Comparison of ENCODE assay signal across 17 cellular contexts in the genomic region with DNA sequence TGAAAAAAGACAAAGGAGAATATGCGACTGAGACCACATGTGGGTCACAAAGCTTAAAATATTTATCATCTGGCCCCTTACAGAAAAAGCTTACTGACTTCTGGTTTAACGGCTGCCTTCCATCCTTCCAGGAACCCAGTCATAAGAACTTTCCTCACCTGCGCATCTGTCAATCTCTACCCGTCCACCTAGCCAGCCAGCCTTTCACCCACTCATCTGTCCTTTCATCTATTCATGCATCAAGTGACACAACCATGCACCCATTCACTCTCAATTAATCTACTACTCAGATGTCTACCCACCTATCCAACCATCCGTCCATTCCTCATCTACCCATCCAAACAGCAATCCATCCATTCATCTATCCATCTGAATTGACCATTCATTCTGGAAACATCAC.
DNase-seq lines count a peak whose midpoint lies in the region; ATAC-seq and TF ChIP-seq lines count a peak whose summit lies in the region.
"Had no signal": no experiment of that assay in that cellular context is flagged by ENCODE, and none has a peak within 500 bp of the region (broad histone marks: within the 10 kb centered on the region; RNA-seq: fewer than 3 reads in every experiment).

No MANE protein-coding gene starts in this region.

- H3K36me3 ChIP-seq in mucosa of descending colon (ENCODE audit: low read depth) = no peaks in the 10 kb centered on the region

- H3K4me1 ChIP-seq in mucosa of descending colon (ENCODE audit: low read depth) = peaks cover 11% of the 10 kb centered on the region

- H3K27ac ChIP-seq in CD4-positive, alpha-beta T cell (ENCODE audit: low read depth, low read length) = no peak overlapping the region
- H3K27ac ChIP-seq: KMS-11 had no signal

- H3K4me3 ChIP-seq in mucosa of descending colon = no peak overlapping the region

- intact Hi-C loops in activated CD8-positive, alpha-beta T cell treated with anti-CD3 and anti-CD28 coated beads for 36 hours (cut with micrococcal nuclease) = no loop called here
- intact Hi-C loops in CD4-positive, alpha-beta T cell (cut with DNase I, micrococcal nuclease) = no loop called here
- intact Hi-C loops in mucosa of descending colon (cut with DNase I, micrococcal nuclease) = no loop called here

- H3K4me3 Mint-ChIP-seq in activated CD8-positive, alpha-beta T cell treated with anti-CD3 and anti-CD28 coated beads, Interleukin-2, amount 10 ng/mL, durations not matched to agents 7 days and 5 days = no peak overlapping the region
- no peak overlapping the region for H3K4me3 Mint-ChIP-seq in activated CD8-positive, alpha-beta T cell treated with anti-CD3 and anti-CD28 coated beads for 36 hours
- peak overlapping the region; percentile 0 for H3K4me3 Mint-ChIP-seq in CD4-positive, alpha-beta T cell
- peak overlapping the region in 5 of 10 donors; percentile 4 to 43 (median 6) for H3K4me3 Mint-ChIP-seq in naive thymus-derived CD8-positive, alpha-beta T cell
- H3K4me3 Mint-ChIP-seq: CD8-positive, alpha-beta T cell had no signal

- no peaks in the 10 kb centered on the region for H3K36me3 Mint-ChIP-seq in activated CD8-positive, alpha-beta T cell treated with anti-CD3 and anti-CD28 coated beads, Interleukin-2, amount 10 ng/mL, durations not matched to agents 7 days and 5 days (ENCODE audit: low read depth)
- H3K36me3 Mint-ChIP-seq in activated CD8-positive, alpha-beta T cell treated with anti-CD3 and anti-CD28 coated beads for 36 hours (ENCODE audit: low read depth) = no peaks in the 10 kb centered on the region
- H3K36me3 Mint-ChIP-seq in CD4-positive, alpha-beta T cell (ENCODE audit: low read depth) = no peaks in the 10 kb centered on the region
- H3K36me3 Mint-ChIP-seq in naive thymus-derived CD8-positive, alpha-beta T cell = no peaks in the 10 kb centered on the region
- H3K36me3 Mint-ChIP-seq: CD8-positive, alpha-beta T cell had no signal

- no peak for ATAC-seq in activated CD8-positive, alpha-beta T cell treated with anti-CD3 and anti-CD28 coated beads, Interleukin-2, amount 10 ng/mL, durations not matched to agents 7 days and 5 days
- ATAC-seq in activated CD8-positive, alpha-beta T cell treated with anti-CD3 and anti-CD28 coated beads for 36 hours = no peak
- ATAC-seq in CD4-positive, alpha-beta T cell (ENCODE audit: poor library complexity) = no peak
- no peak for ATAC-seq in naive thymus-derived CD8-positive, alpha-beta T cell
- ATAC-seq in GM21737 (IDR thresholded peaks at IDR 0.05; ENCODE audit: unreplicated experiment) = no peak
- no peak for ATAC-seq in mucosa of descending colon
- ATAC-seq: CD8-positive, alpha-beta T cell; Right ventricle myocardium inferior had no signal

- no peaks in the 10 kb centered on the region for H3K27me3 ChIP-seq in CD4-positive, alpha-beta T cell (ENCODE audit: control insufficient read depth, insufficient read depth, low read length)

- CTCF ChIA-PET in activated CD8-positive, alpha-beta T cell treated with anti-CD3 and anti-CD28 coated beads, Interleukin-2, amount 10 ng/mL, durations not matched to agents 7 days and 5 days (lab: Charles Lee) = interaction anchor here (1.0 kb wide), 1 partner anchor 13 kb away, joined by 3 read pairs; no protein-coding TSS in a partner anchor
- CTCF ChIA-PET in activated CD8-positive, alpha-beta T cell treated with anti-CD3 and anti-CD28 coated beads for 36 hours (lab: Charles Lee) = no interaction called here
- CTCF ChIA-PET in CD4-positive, alpha-beta T cell (lab: Charles Lee) = no interaction called here

- H3K27ac Mint-ChIP-seq in activated CD8-positive, alpha-beta T cell treated with anti-CD3 and anti-CD28 coated beads, Interleukin-2, amount 10 ng/mL, durations not matched to agents 7 days and 5 days = peak overlapping the region; percentile 3
- H3K27ac Mint-ChIP-seq in activated CD8-positive, alpha-beta T cell treated with anti-CD3 and anti-CD28 coated beads for 36 hours = no peak overlapping the region
- H3K27ac Mint-ChIP-seq in CD4-positive, alpha-beta T cell = no peak overlapping the region
- H3K27ac Mint-ChIP-seq in naive thymus-derived CD8-positive, alpha-beta T cell = peak overlapping the region in 6 of 10 donors; percentile 0 to 92 (median 75)
- H3K27ac Mint-ChIP-seq: CD8-positive, alpha-beta T cell had no signal

- peaks cover 83% of the 10 kb centered on the region for H3K4me1 Mint-ChIP-seq in activated CD8-positive, alpha-beta T cell treated with anti-CD3 and anti-CD28 coated beads, Interleukin-2, amount 10 ng/mL, durations not matched to agents 7 days and 5 days (ENCODE audit: low read depth)
- peaks cover 48% of the 10 kb centered on the region for H3K4me1 Mint-ChIP-seq in activated CD8-positive, alpha-beta T cell treated with anti-CD3 and anti-CD28 coated beads for 36 hours (ENCODE audit: low read depth)
- H3K4me1 Mint-ChIP-seq in CD4-positive, alpha-beta T cell (ENCODE audit: low read depth) = peaks cover 74% of the 10 kb centered on the region
- peaks cover 45 to 82% (median 69%) of the 10 kb centered on the region in 4 donors for H3K4me1 Mint-ChIP-seq in naive thymus-derived CD8-positive, alpha-beta T cell

- no peak for TF ChIP-seq CTCF in activated CD8-positive, alpha-beta T cell treated with anti-CD3 and anti-CD28 coated beads for 36 hours (IDR thresholded peaks at IDR 0.05)
- no peak for TF ChIP-seq CTCF in CD4-positive, alpha-beta T cell (IDR thresholded peaks at IDR 0.05)
- no peak for TF ChIP-seq CTCF in mucosa of descending colon (IDR thresholded peaks at IDR 0.05)

- H3K27me3 Mint-ChIP-seq in activated CD8-positive, alpha-beta T cell treated with anti-CD3 and anti-CD28 coated beads, Interleukin-2, amount 10 ng/mL, durations not matched to agents 7 days and 5 days (ENCODE audit: low read depth) = no peaks in the 10 kb centered on the region
- H3K27me3 Mint-ChIP-seq in activated CD8-positive, alpha-beta T cell treated with anti-CD3 and anti-CD28 coated beads for 36 hours = no peaks in the 10 kb centered on the region
- H3K27me3 Mint-ChIP-seq in CD4-positive, alpha-beta T cell = no peaks in the 10 kb centered on the region
- H3K27me3 Mint-ChIP-seq in naive thymus-derived CD8-positive, alpha-beta T cell = no peaks in the 10 kb centered on the region

- no peaks in the 10 kb centered on the region for H3K9me3 ChIP-seq in CD4-positive, alpha-beta T cell (ENCODE audit: control insufficient read depth, low read length)
- no peaks in the 10 kb centered on the region for H3K9me3 ChIP-seq in mucosa of descending colon

- DNase-seq in activated CD8-positive, alpha-beta T cell treated with anti-CD3 and anti-CD28 coated beads, Interleukin-2, amount 10 ng/mL, durations not matched to agents 7 days and 5 days = no peak
- no peak for DNase-seq in activated CD8-positive, alpha-beta T cell treated with anti-CD3 and anti-CD28 coated beads for 36 hours
- DNase-seq in CD4-positive, alpha-beta T cell = no peak
- DNase-seq in SW480 (ENCODE audit: low spot score) = peak; percentile 74
- DNase-seq in naive thymus-derived CD8-positive, alpha-beta T cell = no peak
- no peak for DNase-seq in mucosa of descending colon
- DNase-seq: CD8-positive, alpha-beta T cell; NCI-H1105 treated with DMSO at 0.1 percent for 48 hours; NCI-H1694; NCI-H2081; NCI-H2171; NCI-H446; NCI-H526; OCI-M1 had no signal

- POLR2A ChIA-PET in activated CD8-positive, alpha-beta T cell treated with anti-CD3 and anti-CD28 coated beads, Interleukin-2, amount 10 ng/mL, durations not matched to agents 7 days and 5 days (lab: Charles Lee) = no interaction called here
- POLR2A ChIA-PET in activated CD8-positive, alpha-beta T cell treated with anti-CD3 and anti-CD28 coated beads for 36 hours (lab: Charles Lee) = no interaction called here
- POLR2A ChIA-PET in CD4-positive, alpha-beta T cell (lab: Charles Lee) = interaction anchor here (0.8 to 1.1 kb wide), 3 partner anchors 10 to 21 kb away, joined by 3 read pairs; no protein-coding TSS in a partner anchor
- POLR2A ChIA-PET in naive thymus-derived CD8-positive, alpha-beta T cell (lab: Charles Lee) = interaction anchor here (0.6 to 2.2 kb wide), 8 partner anchors 9 to 1868 kb away, joined by 3 to 15 read pairs (median 4); a partner anchor contains a TSS

- no peaks in the 10 kb centered on the region for H3K9me3 Mint-ChIP-seq in activated CD8-positive, alpha-beta T cell treated with anti-CD3 and anti-CD28 coated beads, Interleukin-2, amount 10 ng/mL, durations not matched to agents 7 days and 5 days (ENCODE audit: insufficient read depth)
- H3K9me3 Mint-ChIP-seq in activated CD8-positive, alpha-beta T cell treated with anti-CD3 and anti-CD28 coated beads for 36 hours = no peaks in the 10 kb centered on the region
- no peaks in the 10 kb centered on the region for H3K9me3 Mint-ChIP-seq in CD4-positive, alpha-beta T cell
- no peaks in the 10 kb centered on the region for H3K9me3 Mint-ChIP-seq in naive thymus-derived CD8-positive, alpha-beta T cell
- H3K9me3 Mint-ChIP-seq: CD8-positive, alpha-beta T cell had no signal

Comparison
In these comparisons a context has a peak if more than half of its experiments do, and no peak if none do; other contexts are left out.
1. H3K27ac Mint-ChIP-seq: peak in activated CD8-positive, alpha-beta T cell treated with anti-CD3 and anti-CD28 coated beads, Interleukin-2, amount 10 ng/mL, durations not matched to agents 7 days and 5 days (single experiment) and naive thymus-derived CD8-positive, alpha-beta T cell (6 of 10); none in activated CD8-positive, alpha-beta T cell treated with anti-CD3 and anti-CD28 coated beads for 36 hours (single experiment) and CD4-positive, alpha-beta T cell (single experiment).
2. POLR2A ChIA-PET loops: an anchor here in CD4-positive, alpha-beta T cell (0.8 to 1.1 kb wide) and naive thymus-derived CD8-positive, alpha-beta T cell (0.6 to 2.2 kb wide); none called in activated CD8-positive, alpha-beta T cell treated with anti-CD3 and anti-CD28 coated beads, Interleukin-2, amount 10 ng/mL, durations not matched to agents 7 days and 5 days and activated CD8-positive, alpha-beta T cell treated with anti-CD3 and anti-CD28 coated beads for 36 hours.